22 cellular contexts compared by ENCODE assay signal in the genomic region with DNA sequence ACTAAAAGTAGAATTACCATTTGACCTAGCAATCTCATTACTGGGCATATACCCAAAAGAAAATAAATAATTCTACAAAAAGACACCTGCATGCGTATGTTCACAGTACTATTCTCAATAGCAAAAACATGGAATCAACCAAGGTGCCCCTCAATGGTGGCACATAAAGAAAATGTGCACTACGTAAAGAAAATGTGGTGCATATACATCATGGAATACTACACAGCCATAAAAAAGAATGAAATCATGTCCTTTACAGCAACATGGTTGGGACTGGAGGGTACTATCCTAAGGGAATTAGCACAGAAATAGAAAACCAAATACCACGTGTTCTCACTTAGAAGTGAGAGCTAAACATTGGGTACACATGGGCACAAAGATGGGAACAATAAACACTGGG.
"Had no signal": no experiment of that assay in that cellular context is flagged by ENCODE, and none has a peak within 500 bp of the region (broad histone marks: within the 10 kb centered on the region; RNA-seq: fewer than 3 reads in every experiment).

No MANE protein-coding gene starts in this region.

- H3K4me1 ChIP-seq: gastroesophageal sphincter, heart left ventricle, left lung, lower lobe of right lung had no signal

- H3K36me3 Mint-ChIP-seq: mesothelial cell of epicardium had no signal

- H3K27me3 ChIP-seq: esophagus muscularis mucosa, foreskin keratinocyte, gastroesophageal sphincter, heart left ventricle, left lung had no signal

- DNase-seq: dermis blood vessel endothelial cell; dorsolateral prefrontal cortex; effector CD4-positive, alpha-beta T cell; effector memory CD4-positive, alpha-beta T cell; foreskin keratinocyte; heart left ventricle; hippocampal formation; left cardiac atrium; left lung; left ventricle myocardium superior; lower lobe of right lung; mesenchymal stem cell; mucosa of descending colon had no signal

- H3K4me3 ChIP-seq: coronary artery, dorsolateral prefrontal cortex, esophagus muscularis mucosa, gastroesophageal sphincter, heart left ventricle, left lung, lower lobe of right lung, mucosa of descending colon had no signal

- H3K27ac Mint-ChIP-seq: mesothelial cell of epicardium had no signal

- FAIRE-seq: colon, endothelial cell of umbilical vein, frontal cortex, islet of Langerhans, keratinocyte had no signal

- ATAC-seq: foreskin keratinocyte, gastroesophageal sphincter, heart left ventricle, left cardiac atrium, left lung, left ventricle myocardium superior, lower lobe of right lung, mucosa of descending colon had no signal

- H3K9me3 ChIP-seq: esophagus muscularis mucosa, gastroesophageal sphincter, left lung, lower lobe of right lung, mucosa of descending colon had no signal

- H3K4me1 Mint-ChIP-seq: mesothelial cell of epicardium had no signal

- H3K36me3 ChIP-seq: esophagus muscularis mucosa, gastroesophageal sphincter, heart left ventricle, left lung, lower lobe of right lung had no signal

- H3K4me3 Mint-ChIP-seq: mesothelial cell of epicardium had no signal

- H3K27ac ChIP-seq: coronary artery, dorsolateral prefrontal cortex, esophagus muscularis mucosa, foreskin keratinocyte, gastroesophageal sphincter, heart left ventricle, left lung, lower lobe of right lung had no signal
